Comparison of ENCODE assay signal across 8 cellular contexts in genomic region chr18:158128-159036, GRCh38. TPM values are rescaled to one million over a fixed set of nuclear protein-coding genes. Genes with fewer than 3 reads are reported as not detected.
A peak's percentile ranks its signal among the peaks of the same experiment; 100 is the strongest.
DNase-seq lines count a peak whose midpoint lies in the region; ATAC-seq and TF ChIP-seq lines count a peak whose summit lies in the region.

USP14 (plus strand) TSS chr18:158557; CDS start chr18:158699, 142 bp downstream.

- no peaks in the 10 kb centered on the region for H3K9me3 ChIP-seq in heart right ventricle

- no peaks in the 10 kb centered on the region for H3K9me3 Mint-ChIP-seq in type B pancreatic cell

- H3K27ac Mint-ChIP-seq in type B pancreatic cell: peak within 1 kb of the TSS; percentile 95

- WGBS in heart right ventricle, 2 donors: 1 to 2% methylated on average over 89 of the region's 89 CpGs

- H3K4me1 Mint-ChIP-seq in type B pancreatic cell (ENCODE audit: unreplicated experiment): peaks cover 10% of the 10 kb centered on the region

- peaks cover 0 to 31% (median 24%) of the 10 kb centered on the region in 9 donors for H3K4me1 ChIP-seq in heart right ventricle

- intact Hi-C loops in T-helper 1 cell treated with Interleukin-12 subunit alpha and Interleukin-12 subunit beta and Interleukin-4 antibody, amounts not matched to agents 30 ng/mL and 1 ng/mL, for 36 hours (cut with micrococcal nuclease): loop anchor here (1.0 to 5.0 kb wide), 7 partner anchors 20 to 655 kb away; partner anchors contain the start of genes ENOSF1 and THOC1
- intact Hi-C loops in heart right ventricle (cut with DNase I) (no loop called here), posterior cingulate gyrus (cut with DNase I) (loop anchor here (5.0 kb wide), 2 partner anchors 46 to 109 kb away; partner anchors contain the start of gene THOC1)

- H3K27me3 Mint-ChIP-seq in type B pancreatic cell: peaks cover 25% of the 10 kb centered on the region

- H3K36me3 ChIP-seq in heart right ventricle: peaks cover 0 to 11% (median 0%) of the 10 kb centered on the region in 9 donors

- H3K4me3 ChIP-seq in heart right ventricle: peak within 1 kb of the TSS; percentile 90 to 99 (median 96)

- DNase-seq in NCI-H1694 (lab: John Stamatoyannopoulos, UW): peak; percentile 89
- DNase-seq in amniotic epithelial cell (ENCODE audit: low read depth): peak; percentile 96
- peak; percentile 96 to 97 for DNase-seq in heart right ventricle
- DNase-seq in posterior cingulate gyrus: peak; percentile 93 to 100 (median 98)
- DNase-seq in type B pancreatic cell (ENCODE audit: extremely low spot score, unreplicated experiment): peak; percentile 96

- ATAC-seq in GM18498 (IDR thresholded peaks at IDR 0.05; ENCODE audit: unreplicated experiment): peak; percentile 92
- ATAC-seq in HG02885 (IDR thresholded peaks at IDR 0.05; ENCODE audit: poor library complexity, unreplicated experiment): peak; percentile 93
- peak; percentile 97 to 99 (median 98) for ATAC-seq in heart right ventricle

- no peaks in the 10 kb centered on the region for H3K27me3 ChIP-seq in heart right ventricle

- peak within 1 kb of the TSS; percentile 20 to 91 (median 90) for H3K27ac ChIP-seq in heart right ventricle

- TF ChIP-seq CTCF in heart right ventricle (IDR thresholded peaks at IDR 0.05) (peak in 3 of 9 donors; percentile 16 to 33 (median 18)), type B pancreatic cell (conservative IDR thresholded peaks at IDR 0.05) (no peak)

- peaks cover 8% of the 10 kb centered on the region for H3K36me3 Mint-ChIP-seq in type B pancreatic cell

- peak within 1 kb of the TSS; percentile 94 for H3K4me3 Mint-ChIP-seq in type B pancreatic cell

RNA-seq across cellular contexts. Expression of gene USP14, which starts in this region (rescaled TPM):
- 77.0 and 77.7 TPM in 2 replicates for total RNA-seq in T-helper 1 cell treated with Interleukin-12 subunit alpha and Interleukin-12 subunit beta and Interleukin-4 antibody, amounts not matched to agents 30 ng/mL and 1 ng/mL, for 36 hours
- total RNA-seq in heart right ventricle (10 to 100 TPM; 45.5 to 53.3 (median 49.9) TPM), type B pancreatic cell (ENCODE audit: low replicate concordance) (50.4 and 59.5 TPM in 2 replicates)
- polyA plus RNA-seq in heart right ventricle: 10 to 100 TPM; 15.3 to 26.2 TPM

Comparison
In these comparisons a context has a peak if more than half of its experiments do, and no peak if none do; other contexts are left out.
1. Peak in every context shown above with its lines: DNase-seq, ATAC-seq, H3K4me3 ChIP-seq and H3K27ac ChIP-seq.
2. intact Hi-C loops: an anchor here in T-helper 1 cell treated with Interleukin-12 subunit alpha and Interleukin-12 subunit beta and Interleukin-4 antibody, amounts not matched to agents 30 ng/mL and 1 ng/mL, for 36 hours (1.0 to 5.0 kb wide) and posterior cingulate gyrus (5.0 kb wide); none called in heart right ventricle.